Comparison of ENCODE assay signal across 8 cellular contexts in the genomic region with DNA sequence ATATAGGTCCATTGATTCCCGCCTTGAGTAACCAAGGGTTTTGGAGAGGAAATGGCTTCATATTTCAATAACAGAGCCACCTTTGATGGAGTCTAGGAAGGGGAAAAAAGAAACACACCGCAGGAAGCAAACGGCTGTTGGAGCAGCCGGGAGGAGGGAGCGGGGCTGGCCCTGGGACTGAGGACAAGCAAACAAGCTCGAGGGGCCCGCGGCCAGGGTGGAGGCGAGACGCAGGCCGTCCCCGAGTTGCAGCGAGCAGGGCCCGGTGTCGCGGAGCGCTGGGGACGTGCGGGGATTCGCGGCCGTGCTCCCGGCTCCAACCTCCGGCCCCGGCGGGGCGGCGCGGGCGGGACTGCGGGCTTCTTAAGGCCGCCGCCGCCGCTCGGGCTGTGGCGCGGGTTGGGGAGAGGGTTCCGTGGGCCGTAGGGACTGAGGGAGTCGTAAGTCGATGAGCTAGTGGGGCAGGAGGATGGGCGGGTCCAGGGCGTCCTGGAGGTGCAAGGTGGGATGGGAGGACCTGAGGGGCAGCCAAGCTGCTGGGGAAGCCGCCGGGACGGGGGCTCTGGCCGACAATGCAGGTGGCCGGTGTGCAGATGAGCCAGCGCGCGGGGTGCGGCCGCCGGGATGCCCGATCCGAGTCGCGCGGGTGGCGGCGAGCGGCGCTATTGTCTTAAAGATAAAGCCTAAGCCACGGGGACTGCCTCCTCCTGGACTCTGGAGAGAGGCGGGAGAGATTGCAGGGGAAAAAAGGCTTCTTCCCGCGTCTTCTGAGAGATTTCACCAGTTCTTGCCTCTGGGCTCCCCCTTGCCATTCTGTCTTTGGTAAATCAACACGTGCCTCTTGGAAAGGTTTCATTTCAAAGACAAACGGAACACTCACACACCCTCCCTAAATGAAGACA. TPM values are rescaled to one million over a fixed set of nuclear protein-coding genes. Genes with fewer than 3 reads are reported as not detected.
DNase-seq lines count a peak whose midpoint lies in the region; ATAC-seq and TF ChIP-seq lines count a peak whose summit lies in the region.

No MANE protein-coding gene starts in this region.

- H2AFZ ChIP-seq in SK-N-SH (ENCODE audit: low read depth): peak overlapping the region; percentile 90

- H3K4me1 ChIP-seq in HUES6 (ENCODE audit: control insufficient read depth, insufficient read depth, low read length) (peaks cover 29% of the 10 kb centered on the region), SK-N-SH (ENCODE audit: control insufficient read depth in 1 of 2, insufficient read depth in 2 of 2, low read depth in 1 of 2, low read length in 1 of 2) (peaks cover 9 to 15% of the 10 kb centered on the region in 2 experiments; a peak in 3 of 4 replicates), mesodermal cell (ENCODE audit: control insufficient read depth, insufficient read depth, low read length, poor library complexity, severe bottlenecking) (peaks cover 16% of the 10 kb centered on the region), tibial nerve (peaks cover 0 to 18% (median 4%) of the 10 kb centered on the region in 4 donors)

- DNase-seq in DMS 273 (lab: John Stamatoyannopoulos, UW; ENCODE audit: unreplicated experiment) (peak; percentile 88), SK-N-SH (peak; percentile 85), epidermal melanocyte (ENCODE audit: insufficient read length, low spot score) (peak; percentile 73), tibial nerve (ENCODE audit: low spot score in 2 of 2) (peak; percentile 33 to 46)

- H3K9me3 ChIP-seq in HUES6 (ENCODE audit: control insufficient read depth, insufficient read depth, low read depth, low read length) (no peaks in the 10 kb centered on the region), SK-N-SH (no peaks in the 10 kb centered on the region), mesodermal cell (ENCODE audit: control insufficient read depth, low read length) (no peaks in the 10 kb centered on the region), tibial nerve (no peaks in the 10 kb centered on the region)

- H4K20me1 ChIP-seq in SK-N-SH (ENCODE audit: insufficient read depth): no peaks in the 10 kb centered on the region

- H3K9me2 ChIP-seq in SK-N-SH: no peaks in the 10 kb centered on the region

- H3K4me2 ChIP-seq in SK-N-SH: peak overlapping the region; percentile 83

- TF ChIP-seq POLR2A in tibial nerve (IDR thresholded peaks at IDR 0.05): no peak

- H3F3A ChIP-seq in SK-N-SH (replicated peaks; ENCODE audit: insufficient read depth): no peaks in the 10 kb centered on the region

- H3K27ac ChIP-seq in HUES6 (ENCODE audit: low read depth, low read length) (peak overlapping the region; percentile 77; the same call in 1 of the 2 replicates), SK-N-SH (ENCODE audit: low read depth in 2 of 2, low read length in 1 of 2) (peak overlapping the region; percentile 47 to 76), mesodermal cell (ENCODE audit: low read depth, low read length, severe bottlenecking) (peak overlapping the region; percentile 83), tibial nerve (peak overlapping the region in 1 of 4 donors; percentile 5)

- H3K9ac ChIP-seq in HUES6 (ENCODE audit: low read length) (peak overlapping the region; percentile 91), SK-N-SH (peak overlapping the region; percentile 58)

- H3K36me3 ChIP-seq in HUES6 (ENCODE audit: control insufficient read depth, insufficient read depth, low read length) (no peaks in the 10 kb centered on the region), SK-N-SH (replicated peaks in 1 of 2; ENCODE audit: control insufficient read depth in 1 of 2, insufficient read depth in 2 of 2, low read length in 1 of 2) (no peaks in the 10 kb centered on the region), mesodermal cell (ENCODE audit: control insufficient read depth, insufficient read depth, low read length) (peaks cover 5% of the 10 kb centered on the region), tibial nerve (no peaks in the 10 kb centered on the region)

- 4% methylated on average over 47 of the region's 70 CpGs for WGBS in SK-N-SH (ENCODE audit: low lambda C conversion rate)
- WGBS in mesodermal cell (ENCODE audit: insufficient coverage in 2 of 2), 2 experiments: 0% methylated on average over 56 to 68 of the region's 70 CpGs
- 1 to 2% methylated on average over 39 to 55 of the region's 70 CpGs for WGBS in tibial nerve, 2 donors

- POLR2A ChIA-PET in SK-N-SH (lab: Yijun Ruan, JAX): interaction anchor here (1.1 kb wide), 1 partner anchor 196 kb away, joined by 3 read pairs; no protein-coding TSS in a partner anchor

- TF ChIP-seq CTCF in SK-N-SH (IDR thresholded peaks at IDR 0.05): peak; percentile 74
- TF ChIP-seq CTCF in tibial nerve (IDR thresholded peaks at IDR 0.05): peak in 4 of 5 experiments; percentile 11 to 36 (median 30)

- H3K79me2 ChIP-seq in SK-N-SH (ENCODE audit: insufficient read depth): no peaks in the 10 kb centered on the region

- ATAC-seq in GM19452 (IDR thresholded peaks at IDR 0.05; ENCODE audit: unreplicated experiment) (peak; percentile 46), GM21619 (IDR thresholded peaks at IDR 0.05; ENCODE audit: unreplicated experiment) (no peak)

- peak; percentile 80 for TF ChIP-seq RAD21 in SK-N-SH (IDR thresholded peaks at IDR 0.05; ENCODE audit: low read length)

- CTCF ChIA-PET in SK-N-SH (lab: Yijun Ruan, JAX): interaction anchor here (0.6 to 3.4 kb wide), 21 partner anchors 9 to 730 kb away, joined by 3 to 21 read pairs (median 3); no protein-coding TSS in a partner anchor

- H3K4me3 ChIP-seq in HUES6 (ENCODE audit: low read depth, low read length) (peak overlapping the region; percentile 74), SK-N-SH (ENCODE audit: low read depth in 2 of 2, low read length in 1 of 2) (peak overlapping the region; percentile 62 to 65), mesodermal cell (ENCODE audit: extremely low read depth, insufficient read depth, low read length, poor library complexity, severe bottlenecking) (peak overlapping the region; percentile 61), tibial nerve (peak overlapping the region; percentile 34 to 67 (median 54))

- H3K27me3 ChIP-seq in HUES6 (ENCODE audit: control insufficient read depth, insufficient read depth, low read length) (no peaks in the 10 kb centered on the region), SK-N-SH (ENCODE audit: insufficient read depth) (no peaks in the 10 kb centered on the region), tibial nerve (peaks cover 0 to 13% of the 10 kb centered on the region in 2 donors)

- no peak for TF ChIP-seq EP300 in SK-N-SH (IDR thresholded peaks at IDR 0.05; ENCODE audit: borderline replicate concordance in 1 of 2, low read depth in 1 of 2, low read length in 1 of 2)
- no peak for TF ChIP-seq EP300 in tibial nerve (IDR thresholded peaks at IDR 0.05)

TF ChIP-seq in SK-N-SH, 30 proteins besides CTCF, POLR2A, EP300 and RAD21:
- TF ChIP-seq GATA2 (CRISPR knock-in tag; IDR thresholded peaks at IDR 0.05) (no peak), FOXJ3 (CRISPR knock-in tag; IDR thresholded peaks at IDR 0.05) (no peak), RCOR1 (IDR thresholded peaks at IDR 0.05; ENCODE audit: low read length) (no peak), SMC3 (IDR thresholded peaks at IDR 0.05; ENCODE audit: low read depth, low read length) (peak; percentile 68), POLR2AphosphoS5 (IDR thresholded peaks at IDR 0.05; ENCODE audit: low read depth, low read length) (no peak), YY1 (IDR thresholded peaks at IDR 0.05; ENCODE audit: low read depth) (0 out of 2 replicates have a peak, but pooled peaks have one; percentile 37), SIN3A (IDR thresholded peaks at IDR 0.05; ENCODE audit: borderline replicate concordance, low read depth, low read length) (peak; percentile 71; the same call in 1 of the 2 replicates), MEF2A (IDR thresholded peaks at IDR 0.05; ENCODE audit: borderline replicate concordance, low read depth) (no peak), TCF12 (IDR thresholded peaks at IDR 0.05) (0 out of 2 replicates have a peak, but pooled peaks have one; percentile 21), NFIC (IDR thresholded peaks at IDR 0.05; ENCODE audit: borderline replicate concordance) (no peak; the same call in 1 of the 2 replicates)
- TF ChIP-seq, protein P1, sequence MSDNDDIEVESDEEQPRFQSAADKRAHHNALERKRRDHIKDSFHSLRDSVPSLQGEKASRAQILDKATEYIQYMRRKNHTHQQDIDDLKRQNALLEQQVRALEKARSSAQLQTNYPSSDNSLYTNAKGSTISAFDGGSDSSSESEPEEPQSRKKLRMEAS (IDR thresholded peaks at IDR 0.05; ENCODE audit: low read depth): 0 out of 2 replicates have a peak, but pooled peaks have one; percentile 36

RNA-seq across cellular contexts. Expression of a gene that starts 1.5 kb away (rescaled TPM):
- 0.30 and 0.39 TPM in 2 replicates for polyA plus RNA-seq in SK-N-SH (2012; rRNA removed)
- polyA plus RNA-seq in SK-N-SH (2012; cell fraction: cytosol; rRNA removed): 0.55 TPM in 2 replicates
- 0.18 and 0.27 TPM in 2 replicates for polyA plus RNA-seq in SK-N-SH (2012; cell fraction: nucleus; rRNA removed)
- polyA plus RNA-seq in mesodermal cell (2013, experiment 1 of 2): 1,521 TPM
- polyA plus RNA-seq in mesodermal cell (2013, experiment 2 of 2): 1,320 TPM
- total RNA-seq in tibial nerve: not detected
